In genomic region chr9:93669116-93669957, GRCh38 we compare ENCODE assay signal across 15 cellular contexts.
DNase-seq lines count a peak whose midpoint lies in the region; ATAC-seq and TF ChIP-seq lines count a peak whose summit lies in the region.
"Had no signal": no experiment of that assay in that cellular context is flagged by ENCODE, and none has a peak within 500 bp of the region (broad histone marks: within the 10 kb centered on the region; RNA-seq: fewer than 3 reads in every experiment).

No MANE protein-coding gene starts in this region.

- H4K91ac ChIP-seq in trophoblast cell (ENCODE audit: low read depth, low read length), result no peak overlapping the region

- H3K9ac ChIP-seq in SK-N-SH, result no peak overlapping the region
- no peak overlapping the region for H3K9ac ChIP-seq in trophoblast cell (ENCODE audit: low read length)

- H3K4me3 Mint-ChIP-seq in T-helper 17 cell, result no peak overlapping the region

- TF ChIP-seq CTCF in SK-N-SH (IDR thresholded peaks at IDR 0.05), result no peak

- intact Hi-C loops in cardiac septum (cut with DNase I), result no loop called here
- intact Hi-C loops in posterior vena cava (cut with DNase I), result no loop called here

- H4K8ac ChIP-seq in trophoblast cell (ENCODE audit: low read depth, low read length), result no peak overlapping the region

- no peaks in the 10 kb centered on the region for H3K27me3 ChIP-seq in SK-N-SH (ENCODE audit: insufficient read depth)
- no peaks in the 10 kb centered on the region for H3K27me3 ChIP-seq in trophoblast cell (ENCODE audit: insufficient read depth, low read length)
- H3K27me3 ChIP-seq: cardiac muscle cell had no signal

- H3K36me3 ChIP-seq in SK-N-SH (replicated peaks in 1 of 2; ENCODE audit: control insufficient read depth in 1 of 2, insufficient read depth in 2 of 2, low read length in 1 of 2) (peaks cover 0 to 3% of the 10 kb centered on the region in 2 experiments), trophoblast cell (ENCODE audit: control insufficient read depth in 1 of 2, insufficient read depth in 2 of 2, low read length in 2 of 2) (peaks cover 14 to 26% of the 10 kb centered on the region in 2 experiments)
- H3K36me3 ChIP-seq: cardiac muscle cell had no signal

- H3K9me2 ChIP-seq in SK-N-SH, result no peaks in the 10 kb centered on the region

- DNase-seq in SK-N-SH (no peak), T-helper 17 cell (peak in 2 of 3 donors; percentile 1), cardiac septum (ENCODE audit: low spot score) (peak; percentile 70), posterior vena cava (ENCODE audit: low spot score) (peak; percentile 71), OCI-M1 (lab: John Stamatoyannopoulos, UW) (no peak), NCI-H524 (lab: John Stamatoyannopoulos, UW) (no peak), trophoblast cell (no peak)
- DNase-seq: activated CD4-positive, alpha-beta T cell treated with anti-CD3 and anti-CD28 coated beads, Interleukin-2, amount 50 U/mL, for 1 hour; DMS153; NCI-H1048; NCI-H526 had no signal

- no peaks in the 10 kb centered on the region for H3K79me2 ChIP-seq in SK-N-SH (ENCODE audit: insufficient read depth)
- no peaks in the 10 kb centered on the region for H3K79me2 ChIP-seq in trophoblast cell (ENCODE audit: control insufficient read depth, insufficient read depth, low read length, poor library complexity)

- H4K12ac ChIP-seq in trophoblast cell (ENCODE audit: low read depth, low read length), result no peak overlapping the region

- POLR2A ChIA-PET in SK-N-SH (lab: Yijun Ruan, JAX), result no interaction called here

- no peak overlapping the region for H3K4ac ChIP-seq in trophoblast cell (ENCODE audit: low read depth, low read length)

- TF ChIP-seq RAD21 in SK-N-SH (IDR thresholded peaks at IDR 0.05; ENCODE audit: low read length), result no peak

- no peak overlapping the region for H2AK5ac ChIP-seq in trophoblast cell (ENCODE audit: low read length)

- H3K4me3 ChIP-seq in SK-N-SH (ENCODE audit: low read depth in 2 of 2, low read length in 1 of 2), result no peak overlapping the region
- H3K4me3 ChIP-seq in trophoblast cell (ENCODE audit: low read depth, low read length), result no peak overlapping the region
- H3K4me3 ChIP-seq: cardiac muscle cell, SK-N-MC had no signal

- WGBS in SK-N-SH (ENCODE audit: low lambda C conversion rate), result 79% methylated on average over 10 of the region's 15 CpGs
- no CpG with 5 or more reads among the region's 15 CpGs for WGBS in trophoblast cell (ENCODE audit: extremely low coverage, insufficient coverage, insufficient read length)

- peaks cover 8% of the 10 kb centered on the region for H3K36me3 Mint-ChIP-seq in T-helper 17 cell (ENCODE audit: low read depth)

- H2BK12ac ChIP-seq in trophoblast cell (ENCODE audit: low read length), result no peak overlapping the region

- no peaks in the 10 kb centered on the region for H3K9me3 ChIP-seq in SK-N-SH
- H3K9me3 ChIP-seq in T-helper 17 cell (ENCODE audit: control insufficient read depth, low read length, poor library complexity, severe bottlenecking), result no peaks in the 10 kb centered on the region
- H3K9me3 ChIP-seq in trophoblast cell (ENCODE audit: insufficient read depth, low read depth, low read length), result peaks cover 5% of the 10 kb centered on the region

- H3K4me1 ChIP-seq in SK-N-SH (ENCODE audit: control insufficient read depth in 1 of 2, insufficient read depth in 2 of 2, low read depth in 1 of 2, low read length in 1 of 2) (peaks cover 0 to 6% of the 10 kb centered on the region in 2 experiments; a peak in 1 of 4 replicates), trophoblast cell (ENCODE audit: control insufficient read depth in 1 of 2, insufficient read depth in 2 of 2, low read length in 2 of 2) (no peaks in the 10 kb centered on the region)

- H3F3A ChIP-seq in SK-N-SH (replicated peaks; ENCODE audit: insufficient read depth), result no peaks in the 10 kb centered on the region

- no peak overlapping the region for H3K18ac ChIP-seq in trophoblast cell (ENCODE audit: low read length)

- H4K20me1 ChIP-seq in SK-N-SH (ENCODE audit: insufficient read depth), result peaks cover 14% of the 10 kb centered on the region; the same call in 1 of the 2 replicates

- H3K4me2 ChIP-seq in SK-N-SH (no peak overlapping the region), trophoblast cell (ENCODE audit: low read length) (no peak overlapping the region)

- H3K27ac ChIP-seq in SK-N-SH (ENCODE audit: low read depth in 2 of 2, low read length in 1 of 2), result no peak overlapping the region
- H3K27ac ChIP-seq in trophoblast cell (ENCODE audit: low read depth, low read length), result no peak overlapping the region
- H3K27ac ChIP-seq: 22Rv1, cardiac muscle cell, SK-N-MC had no signal

- H3K23ac ChIP-seq in trophoblast cell (ENCODE audit: low read length), result no peak overlapping the region

- no peak overlapping the region for H3K14ac ChIP-seq in trophoblast cell (ENCODE audit: low read length)

- TF ChIP-seq EP300 in SK-N-SH (IDR thresholded peaks at IDR 0.05; ENCODE audit: borderline replicate concordance in 1 of 2, low read depth in 1 of 2, low read length in 1 of 2), result no peak

- ATAC-seq in SK-N-SH treated with all-trans-retinoic acid at 6 μM for 48 hours, result peak; percentile 18
- ATAC-seq in T-helper 17 cell, result no peak

- CTCF ChIA-PET in SK-N-SH (lab: Yijun Ruan, JAX), result interaction anchor here (4.1 kb wide), 1 partner anchor 13 kb away, joined by 24 read pairs; no protein-coding TSS in a partner anchor

- H3K27ac Mint-ChIP-seq in T-helper 17 cell, result peak overlapping the region; percentile 47

- peaks cover 11% of the 10 kb centered on the region for H3K4me1 Mint-ChIP-seq in T-helper 17 cell

- no peak overlapping the region for H2BK5ac ChIP-seq in trophoblast cell (ENCODE audit: low read depth, low read length, poor library complexity)

- H2AFZ ChIP-seq in SK-N-SH (ENCODE audit: low read depth), result no peak overlapping the region
- no peak overlapping the region for H2AFZ ChIP-seq in trophoblast cell (ENCODE audit: insufficient read depth, low read length, poor library complexity)

- H3K27me3 Mint-ChIP-seq in T-helper 17 cell, result no peaks in the 10 kb centered on the region

- no peaks in the 10 kb centered on the region for H3K79me1 ChIP-seq in trophoblast cell (ENCODE audit: low read length)

- H2BK120ac ChIP-seq in trophoblast cell (ENCODE audit: insufficient read depth, low read length, poor library complexity), result no peak overlapping the region

TF ChIP-seq in SK-N-SH treated with all-trans-retinoic acid at 6 μM for 48 hours, 23 proteins besides CTCF, POLR2A, EP300 and RAD21:
- TF ChIP-seq CSDC2 (CRISPR knock-in tag; IDR thresholded peaks at IDR 0.05), result no peak
- no peak for TF ChIP-seq ARNTL (CRISPR knock-in tag; IDR thresholded peaks at IDR 0.05; ENCODE audit: borderline replicate concordance, low read depth)
- TF ChIP-seq ZNF8 (CRISPR knock-in tag; IDR thresholded peaks at IDR 0.05), result no peak
- no peak for TF ChIP-seq OSR1 (CRISPR knock-in tag; IDR thresholded peaks at IDR 0.05)
- no peak for TF ChIP-seq TCF4 (CRISPR knock-in tag; IDR thresholded peaks at IDR 0.05; ENCODE audit: borderline replicate concordance)

TF ChIP-seq in SK-N-SH, 30 proteins besides CTCF, POLR2A, EP300 and RAD21 (continues in another document):
- TF ChIP-seq TCF12 (IDR thresholded peaks at IDR 0.05) (no peak), EZH2phosphoT487 (IDR thresholded peaks at IDR 0.05; ENCODE audit: borderline replicate concordance, low read depth) (no peak), IRF3 (IDR thresholded peaks at IDR 0.05; ENCODE audit: low read depth, low read length) (no peak), REST (IDR thresholded peaks at IDR 0.05; ENCODE audit: low read depth, low read length) (no peak), USF2 (IDR thresholded peaks at IDR 0.05; ENCODE audit: borderline replicate concordance, low read depth, low read length) (no peak), GABPA (IDR thresholded peaks at IDR 0.05; ENCODE audit: low read depth) (no peak), SMC3 (IDR thresholded peaks at IDR 0.05; ENCODE audit: low read depth, low read length) (no peak)

Comparison
In these comparisons a context has a peak if more than half of its experiments do, and no peak if none do; other contexts are left out.
1. DNase-seq: peak in T-helper 17 cell (2 of 3), cardiac septum (single experiment) and posterior vena cava (single experiment); none in SK-N-SH (single experiment), OCI-M1 (single experiment), NCI-H524 (0 of 2) and trophoblast cell (0 of 2).